ENCODE assay signal across 9 cellular contexts in the genomic region with DNA sequence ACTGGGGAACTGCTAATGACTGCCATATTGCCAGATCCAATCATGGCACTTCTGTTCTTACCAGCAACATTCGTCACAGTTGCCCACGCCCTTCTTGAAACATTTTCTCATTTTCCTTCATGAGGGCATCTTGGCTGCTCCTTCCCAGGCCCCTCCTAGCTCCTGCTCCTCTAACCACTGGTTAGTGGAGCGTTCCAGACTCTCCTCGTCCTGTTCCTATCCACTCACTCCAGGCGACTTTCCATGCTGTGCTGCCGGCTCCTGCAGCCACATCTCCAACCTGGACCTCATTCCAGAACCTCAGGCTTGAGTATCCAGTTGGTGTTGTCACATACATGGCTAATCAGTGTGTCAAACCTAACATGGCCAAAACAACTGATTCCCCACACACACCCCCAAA. TPM values are rescaled to one million over a fixed set of nuclear protein-coding genes. Genes with fewer than 3 reads are reported as not detected.
DNase-seq lines count a peak whose midpoint lies in the region; ATAC-seq and TF ChIP-seq lines count a peak whose summit lies in the region.
"Had no signal": no experiment of that assay in that cellular context is flagged by ENCODE, and none has a peak within 500 bp of the region (broad histone marks: within the 10 kb centered on the region; RNA-seq: fewer than 3 reads in every experiment).

No MANE protein-coding gene starts in this region.

- peaks cover 18% of the 10 kb centered on the region for H3K4me1 Mint-ChIP-seq in activated T-helper 17 cell treated with anti-CD3 and anti-CD28 coated beads, Interleukin-2, amount 50 U/mL, for 72 hours
- H3K4me1 Mint-ChIP-seq in memory B cell: peaks cover 24% of the 10 kb centered on the region

- peaks cover 0 to 69% of the 10 kb centered on the region in 2 donors for H3K4me1 ChIP-seq in right atrium auricular region

- no peaks in the 10 kb centered on the region for H3K9me3 ChIP-seq in right atrium auricular region

- peak overlapping the region in 1 of 2 donors; percentile 87 for H3K4me3 ChIP-seq in right atrium auricular region

- H3K36me3 ChIP-seq in right atrium auricular region: peaks cover 5% of the 10 kb centered on the region

- peak; percentile 52 for DNase-seq in right atrium auricular region (ENCODE audit: low spot score)
- DNase-seq in left ventricle myocardium superior: no peak
- no peak for DNase-seq in memory B cell (ENCODE audit: low spot score in 2 of 2)
- DNase-seq in NCI-H82 treated with DMSO at 0.1 percent for 48 hours (lab: John Stamatoyannopoulos, UW; ENCODE audit: unreplicated experiment): no peak
- no peak for DNase-seq in AG20443 (ENCODE audit: low spot score)
- DNase-seq in GM19240 (ENCODE audit: insufficient read length, low spot score): no peak
- no peak for DNase-seq in Ammon's horn (ENCODE audit: low spot score)
- DNase-seq: NCI-H510A had no signal

- peaks cover 6% of the 10 kb centered on the region for H3K36me3 Mint-ChIP-seq in activated T-helper 17 cell treated with anti-CD3 and anti-CD28 coated beads, Interleukin-2, amount 50 U/mL, for 72 hours (ENCODE audit: low read depth)
- H3K36me3 Mint-ChIP-seq in memory B cell: peaks cover 13% of the 10 kb centered on the region

- peaks cover 3% of the 10 kb centered on the region for H3K9me3 Mint-ChIP-seq in activated T-helper 17 cell treated with anti-CD3 and anti-CD28 coated beads, Interleukin-2, amount 50 U/mL, for 72 hours
- peaks cover 2% of the 10 kb centered on the region for H3K9me3 Mint-ChIP-seq in memory B cell

- H3K27ac Mint-ChIP-seq in activated T-helper 17 cell treated with anti-CD3 and anti-CD28 coated beads, Interleukin-2, amount 50 U/mL, for 72 hours: peak overlapping the region; percentile 84
- H3K27ac Mint-ChIP-seq in memory B cell: peak overlapping the region; percentile 65

- H3K27me3 ChIP-seq in right atrium auricular region: no peaks in the 10 kb centered on the region

- no peaks in the 10 kb centered on the region for H3K27me3 Mint-ChIP-seq in activated T-helper 17 cell treated with anti-CD3 and anti-CD28 coated beads, Interleukin-2, amount 50 U/mL, for 72 hours
- H3K27me3 Mint-ChIP-seq in memory B cell: no peaks in the 10 kb centered on the region

- peak overlapping the region; percentile 26 to 95 for H3K27ac ChIP-seq in right atrium auricular region

- ATAC-seq in left ventricle myocardium superior: no peak
- ATAC-seq in activated T-helper 17 cell treated with anti-CD3 and anti-CD28 coated beads, Interleukin-2, amount 50 U/mL, for 72 hours (replicated peaks): no peak
- ATAC-seq in memory B cell (ENCODE audit: low read depth): no peak

- intact Hi-C loops in left ventricle myocardium superior (cut with micrococcal nuclease): no loop called here

- H3K4me3 Mint-ChIP-seq in activated T-helper 17 cell treated with anti-CD3 and anti-CD28 coated beads, Interleukin-2, amount 50 U/mL, for 72 hours: peak overlapping the region; percentile 84
- H3K4me3 Mint-ChIP-seq in memory B cell: peak overlapping the region; percentile 86

- no peak for TF ChIP-seq CTCF in right atrium auricular region (IDR thresholded peaks at IDR 0.05)

RNA-seq across cellular contexts. Expression of a gene that starts 1.3 kb away (rescaled TPM):
- total RNA-seq in right atrium auricular region (100 to 1,000 TPM; 130 to 184 TPM), left ventricle myocardium superior (153 TPM)
- total RNA-seq in activated T-helper 17 cell treated with anti-CD3 and anti-CD28 coated beads, Interleukin-2, amount 50 U/mL, for 72 hours: 10 to 100 TPM; 25.8 to 26.0 TPM

RNA-seq across cellular contexts. Expression of a gene that starts 37.5 kb away (rescaled TPM):
- total RNA-seq in right atrium auricular region (10 to 100 TPM; 16.9 to 18.6 TPM), left ventricle myocardium superior (22.9 TPM)
- total RNA-seq in activated T-helper 17 cell treated with anti-CD3 and anti-CD28 coated beads, Interleukin-2, amount 50 U/mL, for 72 hours: 10 to 100 TPM; 10.3 to 31.7 TPM

RNA-seq across cellular contexts. Expression of a gene that starts 54.5 kb away (rescaled TPM):
- total RNA-seq in right atrium auricular region (1,000 to 10,000 TPM; 1,479 to 1,487 TPM), left ventricle myocardium superior (574 TPM)
- total RNA-seq in activated T-helper 17 cell treated with anti-CD3 and anti-CD28 coated beads, Interleukin-2, amount 50 U/mL, for 72 hours: 1,000 to 10,000 TPM; 1,635 to 1,848 TPM
